Comparison of ENCODE assay signal across 1 cellular context in the genomic region with DNA sequence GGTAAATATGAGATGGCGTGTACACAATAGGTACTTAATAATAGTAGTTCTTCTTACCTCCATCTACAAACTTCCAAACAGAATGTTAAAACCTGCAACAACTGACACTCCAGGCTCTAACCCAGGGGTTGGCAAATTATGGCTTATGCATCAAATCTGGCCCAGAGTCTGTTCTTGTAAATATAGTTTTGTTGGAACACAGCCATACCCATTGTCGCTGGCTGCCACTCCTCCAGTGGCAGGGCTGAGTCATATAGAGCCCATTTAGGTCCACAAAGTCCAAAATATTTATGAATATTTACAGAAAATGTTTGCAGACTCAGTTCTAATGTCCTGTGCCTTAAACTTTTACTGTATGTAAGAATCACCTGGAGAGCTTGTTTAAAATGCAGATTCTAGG.
TF ChIP-seq lines count a peak whose summit lies in the region.

No MANE protein-coding gene starts in this region.

TF ChIP-seq in WTC11, 78 proteins besides CTCF, POLR2A, EP300 and RAD21 (continued from another document):
- TF ChIP-seq, protein P1, sequence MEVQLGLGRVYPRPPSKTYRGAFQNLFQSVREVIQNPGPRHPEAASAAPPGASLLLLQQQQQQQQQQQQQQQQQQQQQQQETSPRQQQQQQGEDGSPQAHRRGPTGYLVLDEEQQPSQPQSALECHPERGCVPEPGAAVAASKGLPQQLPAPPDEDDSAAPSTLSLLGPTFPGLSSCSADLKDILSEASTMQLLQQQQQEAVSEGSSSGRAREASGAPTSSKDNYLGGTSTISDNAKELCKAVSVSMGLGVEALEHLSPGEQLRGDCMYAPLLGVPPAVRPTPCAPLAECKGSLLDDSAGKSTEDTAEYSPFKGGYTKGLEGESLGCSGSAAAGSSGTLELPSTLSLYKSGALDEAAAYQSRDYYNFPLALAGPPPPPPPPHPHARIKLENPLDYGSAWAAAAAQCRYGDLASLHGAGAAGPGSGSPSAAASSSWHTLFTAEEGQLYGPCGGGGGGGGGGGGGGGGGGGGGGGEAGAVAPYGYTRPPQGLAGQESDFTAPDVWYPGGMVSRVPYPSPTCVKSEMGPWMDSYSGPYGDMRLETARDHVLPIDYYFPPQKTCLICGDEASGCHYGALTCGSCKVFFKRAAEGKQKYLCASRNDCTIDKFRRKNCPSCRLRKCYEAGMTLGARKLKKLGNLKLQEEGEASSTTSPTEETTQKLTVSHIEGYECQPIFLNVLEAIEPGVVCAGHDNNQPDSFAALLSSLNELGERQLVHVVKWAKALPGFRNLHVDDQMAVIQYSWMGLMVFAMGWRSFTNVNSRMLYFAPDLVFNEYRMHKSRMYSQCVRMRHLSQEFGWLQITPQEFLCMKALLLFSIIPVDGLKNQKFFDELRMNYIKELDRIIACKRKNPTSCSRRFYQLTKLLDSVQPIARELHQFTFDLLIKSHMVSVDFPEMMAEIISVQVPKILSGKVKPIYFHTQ (CRISPR knock-in tag; IDR thresholded peaks at IDR 0.05): no peak
- TF ChIP-seq ATF3 (CRISPR knock-in tag; conservative IDR thresholded peaks at IDR 0.05): no peak
